ENCODE assay signal across 14 cellular contexts in the genomic region with DNA sequence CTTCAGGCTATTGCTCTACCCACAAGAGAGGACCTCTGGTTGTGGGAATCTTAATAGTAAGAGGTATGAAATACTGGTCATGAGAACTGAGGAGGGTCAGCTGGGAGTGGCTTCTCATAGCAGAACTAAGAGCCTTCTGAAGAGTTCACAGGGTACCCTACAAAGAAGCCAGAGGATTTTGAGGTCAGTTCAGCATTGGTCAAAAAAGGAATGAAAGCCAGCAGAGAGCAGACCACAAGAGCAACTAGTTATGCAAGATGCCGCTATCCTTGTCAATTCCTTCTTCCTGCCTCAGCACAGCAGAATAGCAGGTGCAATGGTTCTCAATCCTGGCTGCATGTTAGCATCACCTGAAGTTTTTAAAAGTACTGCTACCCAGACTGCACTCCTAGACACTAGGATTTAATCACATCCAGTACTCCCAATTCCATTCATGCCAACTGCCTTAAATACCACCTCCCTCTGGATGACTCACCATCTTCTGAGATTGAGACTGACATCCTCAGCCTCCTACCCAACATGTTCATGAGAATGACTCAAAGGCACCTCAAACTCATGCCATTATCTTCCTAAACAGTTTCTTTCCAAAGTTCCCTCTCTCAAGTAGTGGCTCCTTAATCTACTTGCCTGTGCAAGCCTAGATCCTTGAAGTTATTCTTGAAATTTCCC.
DNase-seq lines count a peak whose midpoint lies in the region; ATAC-seq, FAIRE-seq and TF ChIP-seq lines count a peak whose summit lies in the region.
"Had no signal": no experiment of that assay in that cellular context is flagged by ENCODE, and none has a peak within 500 bp of the region (broad histone marks: within the 10 kb centered on the region; RNA-seq: fewer than 3 reads in every experiment).

No MANE protein-coding gene starts in this region.

- H3K4me3 ChIP-seq in AG10803 (ENCODE audit: low read length) (no peak overlapping the region), bronchial epithelial cell (ENCODE audit: low read depth, low read length) (no peak overlapping the region), lower lobe of right lung (no peak overlapping the region)
- H3K4me3 ChIP-seq: pancreas, thoracic aorta had no signal

- no peak overlapping the region for H3K27ac ChIP-seq in lower lobe of right lung
- H3K27ac ChIP-seq: pancreas had no signal

- peak; percentile 21 to 29 for ATAC-seq in lower lobe of right lung
- ATAC-seq in GM21528 (IDR thresholded peaks at IDR 0.05; ENCODE audit: low FRiP score, unreplicated experiment), result no peak
- ATAC-seq: pancreas had no signal

- H3K9me3 ChIP-seq in lower lobe of right lung, result no peaks in the 10 kb centered on the region
- H3K9me3 ChIP-seq: pancreas, thoracic aorta had no signal

- DNase-seq in AG10803 (ENCODE audit: low read depth), result peak; percentile 88
- peak; percentile 82 for DNase-seq in LHCN-M2 (ENCODE audit: low read depth)
- DNase-seq in bronchial epithelial cell (ENCODE audit: low read depth), result peak; percentile 98
- DNase-seq in lower lobe of right lung, result no peak
- DNase-seq in occipital lobe (lab: John Stamatoyannopoulos, UW), result no peak
- DNase-seq in Kasumi-1 (lab: John Stamatoyannopoulos, UW), result no peak
- no peak for DNase-seq in Ammon's horn (ENCODE audit: low spot score)
- DNase-seq: activated B cell treated with CpG ODN at 0.5 μM for 24 hours; effector CD8-positive, alpha-beta T cell; left cardiac atrium; pancreas had no signal

- peaks cover 15% of the 10 kb centered on the region for H3K4me1 ChIP-seq in lower lobe of right lung
- H3K4me1 ChIP-seq: pancreas had no signal

- no peak for FAIRE-seq in bronchial epithelial cell (lab: Jason Lieb, UNC)
- FAIRE-seq: D721Med, pancreas had no signal

- H3K36me3 ChIP-seq in bronchial epithelial cell (ENCODE audit: control insufficient read depth, insufficient read depth, low read length), result no peaks in the 10 kb centered on the region
- no peaks in the 10 kb centered on the region for H3K36me3 ChIP-seq in lower lobe of right lung
- H3K36me3 ChIP-seq: pancreas, thoracic aorta had no signal

- H3K27me3 ChIP-seq in bronchial epithelial cell (ENCODE audit: control insufficient read depth, insufficient read depth, low read length), result no peaks in the 10 kb centered on the region
- H3K27me3 ChIP-seq in lower lobe of right lung (ENCODE audit: low read depth), result no peaks in the 10 kb centered on the region
- H3K27me3 ChIP-seq: pancreas had no signal

- TF ChIP-seq CTCF in AG10803 (conservative IDR thresholded peaks at IDR 0.05; ENCODE audit: low read length), result no peak
- TF ChIP-seq CTCF in bronchial epithelial cell (IDR thresholded peaks at IDR 0.05; ENCODE audit: insufficient read depth, low read length, severe bottlenecking), result no peak
- TF ChIP-seq CTCF in lower lobe of right lung (IDR thresholded peaks at IDR 0.05), result no peak

- intact Hi-C loops in lower lobe of right lung (cut with DNase I), result no loop called here

Comparison
In these comparisons a context has a peak if more than half of its experiments do, and no peak if none do; other contexts are left out.
1. DNase-seq: peak in AG10803 (single experiment), LHCN-M2 (single experiment) and bronchial epithelial cell (single experiment); none in lower lobe of right lung (single experiment), occipital lobe (single experiment), Kasumi-1 (0 of 2) and Ammon's horn (single experiment).